Comparison of ENCODE assay signal across 21 cellular contexts in genomic region chr14:51451561-51451960, GRCh38.
"Had no signal": no experiment of that assay in that cellular context is flagged by ENCODE, and none has a peak within 500 bp of the region (broad histone marks: within the 10 kb centered on the region; RNA-seq: fewer than 3 reads in every experiment).

No MANE protein-coding gene starts in this region.

- H3K4me3 ChIP-seq: K562 had no signal

- H3K27me3 Mint-ChIP-seq: IgD-negative memory B cell had no signal

- ATAC-seq: HepG2, K562, SK-N-SH treated with all-trans-retinoic acid at 6 μM for 48 hours had no signal

- H3K27ac ChIP-seq: KMS-11, RWPE1 had no signal

- H3K9ac ChIP-seq: KMS-11 had no signal

- H3K27ac Mint-ChIP-seq: IgD-negative memory B cell had no signal

- H3K36me3 Mint-ChIP-seq: IgD-negative memory B cell had no signal

- H3K4me1 Mint-ChIP-seq: IgD-negative memory B cell had no signal

- DNase-seq: Kasumi-1, MM.1S, NCI-H1092 treated with DMSO at 0.1 percent for 48 hours, NCI-H1436, NCI-H187, NCI-H2029, NCI-H2081 treated with DMSO at 0.1 percent for 48 hours, NCI-H2171, NCI-H226, NCI-H446, NCI-H510A, NCI-H524 treated with DMSO at 0.1 percent for 48 hours, NCI-H69, NCI-H774, SHP77 had no signal

- H3K4me3 Mint-ChIP-seq: IgD-negative memory B cell had no signal

- H3K4me2 ChIP-seq: KMS-11 had no signal
